In genomic region chrX:117096528-117096927, GRCh38 we compare ENCODE assay signal across 10 cellular contexts.
"Had no signal": no experiment of that assay in that cellular context is flagged by ENCODE, and none has a peak within 500 bp of the region (broad histone marks: within the 10 kb centered on the region; RNA-seq: fewer than 3 reads in every experiment).

No MANE protein-coding gene starts in this region.

- H3K4me2 ChIP-seq: KMS-11 had no signal

- H3K4me3 Mint-ChIP-seq: H9, HFFc6 had no signal

- DNase-seq: GM23248, GOT3, H9, HFFc6, IMR-90, KBM-7 had no signal

- ATAC-seq: HCT116 had no signal

- H3K9ac ChIP-seq: GM23248, KMS-11 had no signal

- H3K4me3 ChIP-seq: GM23248 had no signal

- H3K27ac Mint-ChIP-seq: H9, HFFc6 had no signal

- H3K4me1 Mint-ChIP-seq: H9 had no signal

- H3K9me3 Mint-ChIP-seq: HFFc6 had no signal

- H2AFZ ChIP-seq: GM23248 had no signal

- FAIRE-seq: H54 had no signal

- H3K27ac ChIP-seq: GM23248, HL-60, KMS-11 had no signal
